ENCODE assay signal across 11 cellular contexts in the genomic region with DNA sequence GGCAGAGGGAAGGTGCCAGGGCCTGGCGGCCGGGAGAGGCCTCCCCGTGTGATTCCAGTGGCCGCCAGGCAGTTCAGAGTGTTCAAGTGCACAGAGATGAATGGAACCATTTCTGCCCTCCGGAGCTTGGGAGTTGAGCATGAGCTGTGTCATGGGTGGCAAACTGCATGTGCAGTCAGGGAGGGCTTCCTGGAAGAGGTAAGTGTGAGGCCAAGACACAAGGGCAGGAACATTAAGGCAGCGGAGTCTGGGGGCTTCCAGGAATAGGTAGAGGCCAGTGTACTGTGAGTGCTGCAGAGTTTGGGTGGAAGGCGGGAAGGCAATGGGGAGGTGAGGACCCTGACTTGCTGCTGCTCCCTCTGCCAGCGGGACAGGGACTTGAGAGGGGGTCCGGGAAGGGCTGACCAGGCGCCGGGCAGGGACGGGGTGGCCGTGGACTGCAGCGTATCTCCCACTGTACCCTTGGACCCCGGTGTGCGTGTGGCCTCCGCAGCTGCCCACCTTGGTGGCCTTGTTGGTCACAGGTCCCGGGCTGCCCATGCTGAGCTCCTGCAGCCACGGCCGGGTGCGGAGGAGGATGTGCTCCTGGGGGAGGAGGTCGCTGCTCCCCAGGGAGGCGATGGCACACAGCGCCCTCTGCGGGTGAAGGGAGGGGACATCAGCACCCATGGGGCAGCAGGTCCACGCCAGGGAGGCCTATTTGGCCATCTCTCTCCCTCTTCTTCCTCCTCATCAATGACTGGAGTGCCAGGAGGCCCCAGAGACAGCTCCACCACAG. TPM values are rescaled to one million over a fixed set of nuclear protein-coding genes. Genes with fewer than 3 reads are reported as not detected.
DNase-seq lines count a peak whose midpoint lies in the region; ATAC-seq, FAIRE-seq and TF ChIP-seq lines count a peak whose summit lies in the region.
"Had no signal": no experiment of that assay in that cellular context is flagged by ENCODE, and none has a peak within 500 bp of the region (broad histone marks: within the 10 kb centered on the region; RNA-seq: fewer than 3 reads in every experiment).

No MANE protein-coding gene starts in this region.

- H3K4me3 Mint-ChIP-seq in IgD-negative memory B cell, result peak overlapping the region in 1 of 4 donors; percentile 32
- H3K4me3 Mint-ChIP-seq: activated T-cell treated with anti-CD3 and anti-CD28 coated beads, Interleukin-2, amount 50 U/mL, for 72 hours; effector memory CD8-positive, alpha-beta T cell had no signal

- intact Hi-C loops in mucosa of descending colon (cut with DNase I, micrococcal nuclease), result no loop called here

- FAIRE-seq in bronchial epithelial cell (lab: Jason Lieb, UNC), result no peak

- H3K9me3 Mint-ChIP-seq in IgD-negative memory B cell, result no peaks in the 10 kb centered on the region
- H3K9me3 Mint-ChIP-seq: activated T-cell treated with anti-CD3 and anti-CD28 coated beads, Interleukin-2, amount 50 U/mL, for 72 hours; effector memory CD8-positive, alpha-beta T cell had no signal

- H3K36me3 ChIP-seq in bronchial epithelial cell (ENCODE audit: control insufficient read depth, insufficient read depth, low read length), result peaks cover 16% of the 10 kb centered on the region
- H3K36me3 ChIP-seq in mucosa of descending colon (ENCODE audit: low read depth), result peaks cover 2% of the 10 kb centered on the region

- peak overlapping the region; percentile 5 to 80 (median 52) for H3K27ac Mint-ChIP-seq in IgD-negative memory B cell
- H3K27ac Mint-ChIP-seq: activated T-cell treated with anti-CD3 and anti-CD28 coated beads, Interleukin-2, amount 50 U/mL, for 72 hours; effector memory CD8-positive, alpha-beta T cell had no signal

- no peaks in the 10 kb centered on the region for H3K27me3 Mint-ChIP-seq in IgD-negative memory B cell
- H3K27me3 Mint-ChIP-seq: effector memory CD8-positive, alpha-beta T cell had no signal

- H3K4me1 ChIP-seq in mucosa of descending colon (ENCODE audit: low read depth), result no peaks in the 10 kb centered on the region

- peaks cover 6% of the 10 kb centered on the region for H3K36me3 Mint-ChIP-seq in IgD-negative memory B cell

- H3K9me3 ChIP-seq in mucosa of descending colon, result no peaks in the 10 kb centered on the region

- DNase-seq in ELF-1 (ENCODE audit: low read depth, low spot score) (peak; percentile 47), bronchial epithelial cell (ENCODE audit: low read depth) (no peak), mucosa of descending colon (peak in 1 of 3 donors; percentile 48), nucleus accumbens (lab: John Stamatoyannopoulos, UW) (no peak), superior temporal gyrus (ENCODE audit: extremely low spot score) (no peak)
- DNase-seq: activated T-cell treated with anti-CD3 and anti-CD28 coated beads, Interleukin-2, amount 50 U/mL, for 72 hours; effector memory CD8-positive, alpha-beta T cell; mesenchymal stem cell had no signal

- peak; percentile 41 for TF ChIP-seq CTCF in bronchial epithelial cell (IDR thresholded peaks at IDR 0.05; ENCODE audit: insufficient read depth, low read length, severe bottlenecking)
- TF ChIP-seq CTCF in mucosa of descending colon (IDR thresholded peaks at IDR 0.05), result no peak

- H3K27me3 ChIP-seq in bronchial epithelial cell (ENCODE audit: control insufficient read depth, insufficient read depth, low read length), result no peaks in the 10 kb centered on the region

- H3K4me3 ChIP-seq in bronchial epithelial cell (ENCODE audit: low read depth, low read length) (no peak overlapping the region), mucosa of descending colon (no peak overlapping the region)

- H3K4me1 Mint-ChIP-seq in IgD-negative memory B cell, result peaks cover 21 to 25% (median 22%) of the 10 kb centered on the region in 3 donors

- ATAC-seq in mucosa of descending colon (peak; percentile 48), HG02623 (IDR thresholded peaks at IDR 0.05; ENCODE audit: unreplicated experiment) (no peak), GM19467 (IDR thresholded peaks at IDR 0.05; ENCODE audit: unreplicated experiment) (no peak)
- ATAC-seq: activated T-cell treated with anti-CD3 and anti-CD28 coated beads, Interleukin-2, amount 50 U/mL, for 72 hours; effector memory CD8-positive, alpha-beta T cell had no signal

RNA-seq across cellular contexts. Expression of gene CEP131, which starts 7.5 kb away (rescaled TPM):
- 10.8 TPM for polyA plus RNA-seq in IgD-negative memory B cell
- total RNA-seq in bronchial epithelial cell, result 7.9 and 9.2 TPM in 2 replicates
- total RNA-seq in mucosa of descending colon, result 1 to 10 TPM; 5.7 to 9.3 (median 8.7) TPM

RNA-seq across cellular contexts. Expression of gene TEPSIN, which starts 8.6 kb away (rescaled TPM):
- 15.3 TPM for polyA plus RNA-seq in IgD-negative memory B cell
- 5.8 and 7.8 TPM in 2 replicates for total RNA-seq in bronchial epithelial cell
- total RNA-seq in mucosa of descending colon, result 10 to 100 TPM; 37.4 to 60.2 (median 50.0) TPM

RNA-seq across cellular contexts. Expression of gene NDUFAF8, which starts 8.9 kb away (rescaled TPM):
- polyA plus RNA-seq in IgD-negative memory B cell, result 91.8 TPM
- total RNA-seq in bronchial epithelial cell, result 31.6 and 49.2 TPM in 2 replicates
- total RNA-seq in mucosa of descending colon, result 10 to 100 TPM; 24.5 to 31.6 (median 31.2) TPM
